In the genomic region with DNA sequence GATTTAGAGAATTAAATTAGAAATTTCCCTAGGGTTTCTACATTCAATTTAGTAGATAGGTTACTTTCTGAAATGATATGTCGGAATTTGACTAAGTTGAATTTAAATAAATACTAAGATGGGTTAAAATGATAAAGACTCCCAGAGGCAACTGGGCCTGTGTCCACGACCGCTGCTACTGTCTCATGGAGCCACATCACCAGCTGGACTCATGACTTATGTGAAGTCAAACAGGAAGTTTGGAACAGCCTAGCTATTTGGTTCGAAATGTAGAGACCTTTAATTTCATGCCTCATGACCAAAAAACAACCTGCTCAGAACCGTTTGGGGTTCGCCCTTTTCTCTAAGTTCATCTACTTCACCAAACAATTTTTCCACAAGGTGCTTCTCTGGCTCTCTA, we compare ENCODE assay signal across 18 cellular contexts. TPM values are rescaled to one million over a fixed set of nuclear protein-coding genes. Genes with fewer than 3 reads are reported as not detected.
DNase-seq lines count a peak whose midpoint lies in the region; ATAC-seq and TF ChIP-seq lines count a peak whose summit lies in the region.
"Had no signal": no experiment of that assay in that cellular context is flagged by ENCODE, and none has a peak within 500 bp of the region (broad histone marks: within the 10 kb centered on the region; RNA-seq: fewer than 3 reads in every experiment).

No MANE protein-coding gene starts in this region.

- no peaks in the 10 kb centered on the region for H3K9me3 ChIP-seq in right atrium auricular region
- H3K9me3 ChIP-seq in right cardiac atrium (ENCODE audit: control insufficient read depth, low read length) = no peaks in the 10 kb centered on the region
- no peaks in the 10 kb centered on the region for H3K9me3 ChIP-seq in parathyroid adenoma (ENCODE audit: control insufficient read depth, low read length)
- H3K9me3 ChIP-seq: A549 had no signal

- H3K9ac ChIP-seq in parathyroid adenoma = no peak overlapping the region

- H2AFZ ChIP-seq in parathyroid adenoma = no peak overlapping the region

- no peaks in the 10 kb centered on the region for H3K36me3 Mint-ChIP-seq in activated T-helper 1 cell treated with anti-CD3 and anti-CD28 coated beads, Interleukin-12 subunit alpha, Interleukin-12 subunit beta, Interleukin-2, Interleukin-4 antibody, amounts not matched to agents 30 ng/mL and 10 ng/mL and 1 ng/mL, durations not matched to agents 14 hours and 24 hours and 36 hours (ENCODE audit: low read depth)
- peaks cover 4% of the 10 kb centered on the region for H3K36me3 Mint-ChIP-seq in T-cell
- peaks cover 5% of the 10 kb centered on the region for H3K36me3 Mint-ChIP-seq in activated naive CD8-positive, alpha-beta T cell treated with anti-CD3 and anti-CD28 coated beads, Interleukin-2, amount 50 U/mL, for 24 hours (ENCODE audit: low read depth)

- intact Hi-C loops in right cardiac atrium (cut with DNase I) = no loop called here
- intact Hi-C loops in activated T-helper 1 cell treated with anti-CD3 and anti-CD28 coated beads, Interleukin-12 subunit alpha, Interleukin-12 subunit beta, Interleukin-2, Interleukin-4 antibody, amounts not matched to agents 30 ng/mL and 10 ng/mL and 1 ng/mL, durations not matched to agents 14 hours and 24 hours and 36 hours (cut with micrococcal nuclease) = loop anchor here (10.0 kb wide), 2 partner anchors 319 to 331 kb away; a partner anchor contains a TSS

- H3K4me1 Mint-ChIP-seq in activated T-helper 1 cell treated with anti-CD3 and anti-CD28 coated beads, Interleukin-12 subunit alpha, Interleukin-12 subunit beta, Interleukin-2, Interleukin-4 antibody, amounts not matched to agents 30 ng/mL and 10 ng/mL and 1 ng/mL, durations not matched to agents 14 hours and 24 hours and 36 hours (ENCODE audit: low read depth) = peaks cover 59% of the 10 kb centered on the region
- peaks cover 0 to 3% (median 0%) of the 10 kb centered on the region in 3 donors for H3K4me1 Mint-ChIP-seq in T-cell
- peaks cover 51% of the 10 kb centered on the region for H3K4me1 Mint-ChIP-seq in activated naive CD8-positive, alpha-beta T cell treated with anti-CD3 and anti-CD28 coated beads, Interleukin-2, amount 50 U/mL, for 24 hours

- H3K4me3 Mint-ChIP-seq in activated T-helper 1 cell treated with anti-CD3 and anti-CD28 coated beads, Interleukin-12 subunit alpha, Interleukin-12 subunit beta, Interleukin-2, Interleukin-4 antibody, amounts not matched to agents 30 ng/mL and 10 ng/mL and 1 ng/mL, durations not matched to agents 14 hours and 24 hours and 36 hours = no peak overlapping the region
- H3K4me3 Mint-ChIP-seq in T-cell = no peak overlapping the region
- H3K4me3 Mint-ChIP-seq in activated naive CD8-positive, alpha-beta T cell treated with anti-CD3 and anti-CD28 coated beads, Interleukin-2, amount 50 U/mL, for 24 hours = no peak overlapping the region

- H3K27ac ChIP-seq in right atrium auricular region (peak overlapping the region; percentile 41 to 43), right cardiac atrium (ENCODE audit: low read length) (no peak overlapping the region), parathyroid adenoma (peak overlapping the region; percentile 79)
- H3K27ac ChIP-seq: A549 had no signal

- H3K27me3 Mint-ChIP-seq in activated T-helper 1 cell treated with anti-CD3 and anti-CD28 coated beads, Interleukin-12 subunit alpha, Interleukin-12 subunit beta, Interleukin-2, Interleukin-4 antibody, amounts not matched to agents 30 ng/mL and 10 ng/mL and 1 ng/mL, durations not matched to agents 14 hours and 24 hours and 36 hours (ENCODE audit: insufficient read depth) = no peaks in the 10 kb centered on the region
- H3K27me3 Mint-ChIP-seq in T-cell = peaks cover 4 to 12% of the 10 kb centered on the region in 2 donors
- peaks cover 6% of the 10 kb centered on the region for H3K27me3 Mint-ChIP-seq in activated naive CD8-positive, alpha-beta T cell treated with anti-CD3 and anti-CD28 coated beads, Interleukin-2, amount 50 U/mL, for 24 hours

- ATAC-seq in right cardiac atrium = no peak
- ATAC-seq in T-cell (replicated peaks in 1 of 4) = no peak
- ATAC-seq in GM18868 (IDR thresholded peaks at IDR 0.05; ENCODE audit: unreplicated experiment) = no peak
- ATAC-seq in activated naive CD8-positive, alpha-beta T cell treated with anti-CD3 and anti-CD28 coated beads, Interleukin-2, amount 50 U/mL, for 24 hours = no peak
- ATAC-seq: A549 had no signal

- H3K4me2 ChIP-seq in parathyroid adenoma (ENCODE audit: low read length) = no peak overlapping the region
- H3K4me2 ChIP-seq: A549 had no signal

- no peaks in the 10 kb centered on the region for H3K36me3 ChIP-seq in right atrium auricular region
- no peaks in the 10 kb centered on the region for H3K36me3 ChIP-seq in parathyroid adenoma (ENCODE audit: control insufficient read depth, insufficient read depth, low read length)

- H3K27ac Mint-ChIP-seq in activated T-helper 1 cell treated with anti-CD3 and anti-CD28 coated beads, Interleukin-12 subunit alpha, Interleukin-12 subunit beta, Interleukin-2, Interleukin-4 antibody, amounts not matched to agents 30 ng/mL and 10 ng/mL and 1 ng/mL, durations not matched to agents 14 hours and 24 hours and 36 hours = peak overlapping the region; percentile 6
- H3K27ac Mint-ChIP-seq in T-cell = no peak overlapping the region
- H3K27ac Mint-ChIP-seq in activated naive CD8-positive, alpha-beta T cell treated with anti-CD3 and anti-CD28 coated beads, Interleukin-2, amount 50 U/mL, for 24 hours = no peak overlapping the region

- CTCF ChIA-PET in T-cell (lab: Charles Lee) = interaction anchor here in 1 of 2 donors (1.6 kb wide), 1 partner anchor 11 kb away, joined by 4 read pairs; no protein-coding TSS in a partner anchor

- H3K9me3 Mint-ChIP-seq in activated T-helper 1 cell treated with anti-CD3 and anti-CD28 coated beads, Interleukin-12 subunit alpha, Interleukin-12 subunit beta, Interleukin-2, Interleukin-4 antibody, amounts not matched to agents 30 ng/mL and 10 ng/mL and 1 ng/mL, durations not matched to agents 14 hours and 24 hours and 36 hours = no peaks in the 10 kb centered on the region
- H3K9me3 Mint-ChIP-seq in T-cell = no peaks in the 10 kb centered on the region
- peaks cover 4% of the 10 kb centered on the region for H3K9me3 Mint-ChIP-seq in activated naive CD8-positive, alpha-beta T cell treated with anti-CD3 and anti-CD28 coated beads, Interleukin-2, amount 50 U/mL, for 24 hours

- TF ChIP-seq CTCF in right atrium auricular region (IDR thresholded peaks at IDR 0.05) = no peak
- no peak for TF ChIP-seq CTCF in parathyroid adenoma (IDR thresholded peaks at IDR 0.05)

- H3K4me1 ChIP-seq in right atrium auricular region = peaks cover 0 to 51% of the 10 kb centered on the region in 2 donors
- H3K4me1 ChIP-seq in right cardiac atrium (ENCODE audit: control insufficient read depth, insufficient read depth, low read length) = peaks cover 3% of the 10 kb centered on the region
- peaks cover 60% of the 10 kb centered on the region for H3K4me1 ChIP-seq in parathyroid adenoma

- POLR2A ChIA-PET in T-cell (lab: Charles Lee) = no interaction called here

- H3K4me3 ChIP-seq in right atrium auricular region (no peak overlapping the region), right cardiac atrium (ENCODE audit: low read length) (no peak overlapping the region), parathyroid adenoma (ENCODE audit: low read depth, low read length) (no peak overlapping the region)
- H3K4me3 ChIP-seq: A549 had no signal

- H3K27me3 ChIP-seq in right atrium auricular region (no peaks in the 10 kb centered on the region), right cardiac atrium (ENCODE audit: control insufficient read depth, insufficient read depth) (no peaks in the 10 kb centered on the region), parathyroid adenoma (ENCODE audit: control insufficient read depth, insufficient read depth, low read length) (no peaks in the 10 kb centered on the region)

- DNase-seq in right atrium auricular region (ENCODE audit: low spot score) (no peak), right cardiac atrium (no peak), T-cell (no peak)
- DNase-seq in activated T-helper 1 cell treated with anti-CD3 and anti-CD28 coated beads, Interleukin-12 subunit alpha, Interleukin-12 subunit beta, Interleukin-2, Interleukin-4 antibody, amounts not matched to agents 30 ng/mL and 10 ng/mL and 1 ng/mL, durations not matched to agents 14 hours and 24 hours and 36 hours (ENCODE audit: low spot score) = no peak
- no peak for DNase-seq in activated naive CD8-positive, alpha-beta T cell treated with anti-CD3 and anti-CD28 coated beads, Interleukin-2, amount 50 U/mL, for 24 hours
- DNase-seq: AML-193, Calu3, DMS79, H7, KG1, MM.1S, NCI-H1105, NCI-H187 treated with DMSO at 0.1 percent for 48 hours, NCI-H2171 treated with DMSO at 0.1 percent for 48 hours, NCI-H510A treated with DMSO at 0.1 percent for 48 hours had no signal

- 73% methylated on average over 6 of the region's 6 CpGs for WGBS in right cardiac atrium

- H3K79me2 ChIP-seq in parathyroid adenoma = peaks cover 3% of the 10 kb centered on the region

RNA-seq across cellular contexts. Expression of a gene that starts 22.2 kb away (rescaled TPM):
- total RNA-seq in right atrium auricular region (1 to 10 TPM; 1.3 to 3.2 TPM), right cardiac atrium (1 to 10 TPM; 2.5 to 5.7 (median 2.7) TPM), T-cell (under 1 TPM; 0.07 to 0.61 (median 0.43) TPM)
- 0.81 TPM for polyA plus RNA-seq in right cardiac atrium
- 1.4 and 1.5 TPM in 2 replicates for total RNA-seq in activated T-helper 1 cell treated with anti-CD3 and anti-CD28 coated beads, Interleukin-12 subunit alpha, Interleukin-12 subunit beta, Interleukin-2, Interleukin-4 antibody, amounts not matched to agents 30 ng/mL and 10 ng/mL and 1 ng/mL, durations not matched to agents 14 hours and 24 hours and 36 hours
